ENCODE assay signal across 16 cellular contexts in genomic region chr9:119053070-119053469, GRCh38.
DNase-seq lines count a peak whose midpoint lies in the region; ATAC-seq and TF ChIP-seq lines count a peak whose summit lies in the region.
"Had no signal": no experiment of that assay in that cellular context is flagged by ENCODE, and none has a peak within 500 bp of the region (broad histone marks: within the 10 kb centered on the region; RNA-seq: fewer than 3 reads in every experiment).

No MANE protein-coding gene starts in this region.

- H3K9me3 Mint-ChIP-seq in neural progenitor cell, result no peaks in the 10 kb centered on the region

- ATAC-seq in RWPE2 (ENCODE audit: low read depth) (peak; percentile 38; the same call in 2 of the 3 replicates), heart right ventricle (peak in 4 of 8 donors; percentile 27 to 59 (median 40))

- no peak overlapping the region for H3K4me2 ChIP-seq in neural progenitor cell

- H3K36me3 ChIP-seq in RWPE2 (ENCODE audit: low read depth) (no peaks in the 10 kb centered on the region), heart right ventricle (no peaks in the 10 kb centered on the region), neural progenitor cell (no peaks in the 10 kb centered on the region)

- H3K4me3 Mint-ChIP-seq in neural progenitor cell, result no peak overlapping the region
- H3K4me3 Mint-ChIP-seq: B cell; CD4-positive, CD25-positive, alpha-beta regulatory T cell; H9 had no signal

- no peaks in the 10 kb centered on the region for H3K36me3 Mint-ChIP-seq in neural progenitor cell
- H3K36me3 Mint-ChIP-seq: CD4-positive, CD25-positive, alpha-beta regulatory T cell had no signal

- peaks cover 14% of the 10 kb centered on the region for H3K4me1 Mint-ChIP-seq in neural progenitor cell
- H3K4me1 Mint-ChIP-seq: B cell; CD4-positive, CD25-positive, alpha-beta regulatory T cell had no signal

- H3K9ac ChIP-seq in neural progenitor cell, result no peak overlapping the region

- intact Hi-C loops in heart right ventricle (cut with DNase I), result loop anchor here in 1 of 10 donors (10.0 kb wide), 1 partner anchor 1522 kb away; no protein-coding TSS in a partner anchor

- H3F3A ChIP-seq in neural progenitor cell (ENCODE audit: low read depth), result no peaks in the 10 kb centered on the region

- 88 to 97% methylated on average over 1 of the region's 1 CpG for WGBS in heart right ventricle, 2 donors

- TF ChIP-seq CTCF in RWPE2 (IDR thresholded peaks at IDR 0.05; ENCODE audit: poor library complexity, severe bottlenecking) (no peak), heart right ventricle (IDR thresholded peaks at IDR 0.05) (no peak), neural progenitor cell (IDR thresholded peaks at IDR 0.05) (no peak)

- no peaks in the 10 kb centered on the region for H3K27me3 Mint-ChIP-seq in neural progenitor cell (ENCODE audit: insufficient read depth, low read depth)
- H3K27me3 Mint-ChIP-seq: B cell; CD4-positive, CD25-positive, alpha-beta regulatory T cell had no signal

- no peaks in the 10 kb centered on the region for H4K20me1 ChIP-seq in neural progenitor cell (ENCODE audit: low read depth)

- H3K79me2 ChIP-seq in neural progenitor cell (ENCODE audit: low read depth), result no peaks in the 10 kb centered on the region

- no peaks in the 10 kb centered on the region for H3K27me3 ChIP-seq in RWPE2 (ENCODE audit: insufficient read depth, poor library complexity, severe bottlenecking)
- no peaks in the 10 kb centered on the region for H3K27me3 ChIP-seq in heart right ventricle
- H3K27me3 ChIP-seq in neural progenitor cell, result no peaks in the 10 kb centered on the region

- peaks cover 15% of the 10 kb centered on the region for H3K4me1 ChIP-seq in RWPE2 (ENCODE audit: insufficient read depth, poor library complexity, severe bottlenecking)
- peaks cover 0 to 20% (median 0%) of the 10 kb centered on the region in 9 donors for H3K4me1 ChIP-seq in heart right ventricle
- H3K4me1 ChIP-seq in neural progenitor cell, result no peaks in the 10 kb centered on the region

- peak overlapping the region; percentile 35 for H3K27ac ChIP-seq in RWPE2 (ENCODE audit: poor library complexity, severe bottlenecking)
- peak overlapping the region in 7 of 10 donors; percentile 54 to 88 (median 78) for H3K27ac ChIP-seq in heart right ventricle
- H3K27ac ChIP-seq in neural progenitor cell, result no peak overlapping the region
- H3K27ac ChIP-seq: RWPE1 had no signal

- H3K4me3 ChIP-seq in RWPE2 (ENCODE audit: severe bottlenecking) (no peak overlapping the region), heart right ventricle (peak overlapping the region in 1 of 10 donors; percentile 33), neural progenitor cell (no peak overlapping the region)

- no peak overlapping the region for H3K27ac Mint-ChIP-seq in neural progenitor cell
- H3K27ac Mint-ChIP-seq: B cell; CD4-positive, CD25-positive, alpha-beta regulatory T cell; H9 had no signal

- H3K9me3 ChIP-seq in RWPE2 (ENCODE audit: severe bottlenecking), result no peaks in the 10 kb centered on the region
- no peaks in the 10 kb centered on the region for H3K9me3 ChIP-seq in heart right ventricle
- H3K9me3 ChIP-seq in neural progenitor cell (ENCODE audit: low read depth), result no peaks in the 10 kb centered on the region

- peak overlapping the region; percentile 53 for H2AFZ ChIP-seq in neural progenitor cell (replicated peaks)

- DNase-seq in AG20443 (ENCODE audit: low spot score) (peak; percentile 22), RWPE2 (ENCODE audit: low spot score) (no peak), heart right ventricle (no peak), neural progenitor cell (ENCODE audit: low spot score) (no peak), cerebellar nuclear complex (lab: John Stamatoyannopoulos, UW) (no peak), H4 (ENCODE audit: low spot score) (no peak), EL (no peak), NCI-H2081 treated with DMSO at 0.1 percent for 48 hours (lab: John Stamatoyannopoulos, UW) (no peak)
- DNase-seq: CD4-positive, CD25-positive, alpha-beta regulatory T cell; H9; IMR-90; Karpas-422; NCI-H187; NCI-H774 had no signal
